In genomic region chr19:47608074-47608907, GRCh38 we compare ENCODE assay signal across 8 cellular contexts. TPM values are rescaled to one million over a fixed set of nuclear protein-coding genes. Genes with fewer than 3 reads are reported as not detected.
A peak's percentile ranks its signal among the peaks of the same experiment; 100 is the strongest.
DNase-seq lines count a peak whose midpoint lies in the region; ATAC-seq and TF ChIP-seq lines count a peak whose summit lies in the region.

No MANE protein-coding gene starts in this region.

- intact Hi-C loops in heart left ventricle (cut with DNase I) = loop anchor here in 8 of 10 donors (1.0 to 10.0 kb wide), 9 partner anchors 8 to 333 kb away; partner anchors contain the start of genes NAPA (in 4 of the 8) and INAFM1 (in 1 of the 8)
- intact Hi-C loops in posterior vena cava (cut with DNase I) = loop anchor here in 1 of 2 donors (5.0 kb wide), 1 partner anchor 91 kb away; the partner anchor contains the start of gene NAPA

- 0 to 1% (median 0%) methylated on average over 23 to 93 of the region's 93 CpGs for WGBS in heart left ventricle, 4 donors
- WGBS in upper lobe of left lung, 2 donors = 0 to 1% methylated on average over 31 to 37 of the region's 93 CpGs

- no peak for TF ChIP-seq EP300 in upper lobe of left lung (IDR thresholded peaks at IDR 0.05)

- peak overlapping the region; percentile 100 for H3K9ac ChIP-seq in adipocyte (ENCODE audit: low read length)

- H3K4me3 ChIP-seq in GM12865 (ENCODE audit: low read depth, low read length) (peak overlapping the region; percentile 96), adipocyte (ENCODE audit: low read length) (peak overlapping the region; percentile 97), heart left ventricle (peak overlapping the region; percentile 86 to 100 (median 98)), upper lobe of left lung (peak overlapping the region; percentile 67 to 98 (median 93))

- TF ChIP-seq CTCF in GM12865 (IDR thresholded peaks at IDR 0.05; ENCODE audit: insufficient read depth, low read depth, low read length, missing control alignments) = peak; percentile 24
- TF ChIP-seq CTCF in heart left ventricle (IDR thresholded peaks at IDR 0.05) = peak in 7 of 12 donors; percentile 16 to 43 (median 30)
- TF ChIP-seq CTCF in upper lobe of left lung (IDR thresholded peaks at IDR 0.05) = peak in 5 of 6 experiments; percentile 27 to 68 (median 56)

- H3K27ac ChIP-seq in heart left ventricle (peak overlapping the region; percentile 96 to 100 (median 99)), upper lobe of left lung (peak overlapping the region; percentile 94 to 100 (median 97))

- DNase-seq in GM12865 (ENCODE audit: low read depth) (peak; percentile 97), NCI-H1105 treated with DMSO at 0.1 percent for 48 hours (lab: John Stamatoyannopoulos, UW) (peak; percentile 81), SW 1271 (lab: John Stamatoyannopoulos, UW) (peak; percentile 49 to 78), adipocyte (ENCODE audit: low read depth) (peak; percentile 98), heart left ventricle (peak; percentile 95 to 97 (median 96)), posterior vena cava (ENCODE audit: low spot score) (peak; percentile 97), upper lobe of left lung (peak; percentile 95 to 99)

- peaks cover 28% of the 10 kb centered on the region for H3K4me1 ChIP-seq in adipocyte (ENCODE audit: control insufficient read depth, insufficient read depth, low read length)
- H3K4me1 ChIP-seq in heart left ventricle = peaks cover 2 to 48% (median 30%) of the 10 kb centered on the region in 12 donors
- H3K4me1 ChIP-seq in upper lobe of left lung = peaks cover 29 to 42% (median 39%) of the 10 kb centered on the region in 4 donors

- no peaks in the 10 kb centered on the region for H3K27me3 ChIP-seq in adipocyte (replicated peaks; ENCODE audit: control insufficient read depth, insufficient read depth, low read length)
- no peaks in the 10 kb centered on the region for H3K27me3 ChIP-seq in heart left ventricle
- H3K27me3 ChIP-seq in upper lobe of left lung = no peaks in the 10 kb centered on the region

- H3K9me3 ChIP-seq in adipocyte (ENCODE audit: control insufficient read depth, low read length) = no peaks in the 10 kb centered on the region
- no peaks in the 10 kb centered on the region for H3K9me3 ChIP-seq in heart left ventricle
- H3K9me3 ChIP-seq in upper lobe of left lung = no peaks in the 10 kb centered on the region

- H3K36me3 ChIP-seq in adipocyte (ENCODE audit: control insufficient read depth, insufficient read depth, low read length, severe bottlenecking) = no peaks in the 10 kb centered on the region
- peaks cover 0 to 4% (median 0%) of the 10 kb centered on the region in 9 donors for H3K36me3 ChIP-seq in heart left ventricle
- peaks cover 0 to 4% (median 0%) of the 10 kb centered on the region in 4 donors for H3K36me3 ChIP-seq in upper lobe of left lung

- ATAC-seq in HG02610 (IDR thresholded peaks at IDR 0.05; ENCODE audit: unreplicated experiment) = peak; percentile 82
- ATAC-seq in heart left ventricle = peak; percentile 92 to 95 (median 94)
- peak; percentile 94 to 96 for ATAC-seq in upper lobe of left lung (ENCODE audit: low FRiP score in 2 of 2)

- TF ChIP-seq POLR2A in heart left ventricle (IDR thresholded peaks at IDR 0.05) (peak in 1 of 2 donors; percentile 88), upper lobe of left lung (IDR thresholded peaks at IDR 0.05) (peak in 3 of 4 donors; percentile 76 to 92 (median 82))

RNA-seq across cellular contexts. Expression of gene BICRA, which starts 0.6 kb away (rescaled TPM):
- total RNA-seq in heart left ventricle (10 to 100 TPM in 3 of 9 donors, 1 to 10 TPM in 6; 5.3 to 14.5 (median 8.7) TPM), posterior vena cava (10 to 100 TPM; 12.0 to 15.4 TPM), upper lobe of left lung (10 to 100 TPM in 4 of 6 donors, 1 to 10 TPM in 2; 5.0 to 66.1 (median 15.2) TPM)
- 1 to 10 TPM; 7.2 to 7.6 TPM for polyA plus RNA-seq in heart left ventricle

RNA-seq across cellular contexts. Expression of gene ZNF541, which starts 35.3 kb away (rescaled TPM):
- 1 to 10 TPM in 6 of 9 donors, under 1 TPM in 3; 0.63 to 3.8 (median 1.1) TPM for total RNA-seq in heart left ventricle
- 1 to 10 TPM in 1 of 2 donors, under 1 TPM in 1; 0.15 to 1.1 TPM for polyA plus RNA-seq in heart left ventricle
- under 1 TPM; 0.19 to 0.24 TPM for total RNA-seq in posterior vena cava
- total RNA-seq in upper lobe of left lung = 1 to 10 TPM in 1 of 6 donors, under 1 TPM in 5; 0.20 to 2.1 (median 0.42) TPM

Comparison
In these comparisons a context has a peak if more than half of its experiments do, and no peak if none do; other contexts are left out.
1. Peak in every context shown above with its lines: DNase-seq, ATAC-seq, H3K4me3 ChIP-seq and H3K27ac ChIP-seq.